In the genomic region with DNA sequence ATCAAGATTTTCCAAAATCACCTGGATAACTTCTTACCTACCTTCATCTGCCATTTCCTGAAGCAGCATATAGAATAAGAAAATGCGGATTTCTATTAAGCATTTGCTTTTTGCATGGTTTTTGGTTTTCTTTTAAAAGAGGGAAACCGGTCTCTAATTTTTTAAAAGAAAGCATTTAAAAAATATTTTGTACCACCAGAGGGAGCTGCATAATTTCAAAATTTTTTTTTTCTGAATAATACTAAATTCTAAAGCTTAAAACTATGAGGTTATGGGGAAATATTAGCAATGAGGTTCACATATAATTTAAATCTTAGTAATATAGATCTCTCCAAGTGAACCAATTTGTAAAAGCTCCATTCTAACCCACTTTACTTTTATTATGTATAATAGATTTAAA, we compare ENCODE assay signal across 16 cellular contexts.
DNase-seq lines count a peak whose midpoint lies in the region; ATAC-seq, FAIRE-seq and TF ChIP-seq lines count a peak whose summit lies in the region.
"Had no signal": no experiment of that assay in that cellular context is flagged by ENCODE, and none has a peak within 500 bp of the region (broad histone marks: within the 10 kb centered on the region; RNA-seq: fewer than 3 reads in every experiment).

No MANE protein-coding gene starts in this region.

- no peaks in the 10 kb centered on the region for H3K27me3 Mint-ChIP-seq in activated CD8-positive, alpha-beta T cell treated with anti-CD3 and anti-CD28 coated beads for 36 hours
- no peaks in the 10 kb centered on the region for H3K27me3 Mint-ChIP-seq in activated CD8-positive, alpha-beta T cell treated with anti-CD3 and anti-CD28 coated beads, Interleukin-2, amount 10 ng/mL, durations not matched to agents 7 days and 5 days (ENCODE audit: low read depth)
- H3K27me3 Mint-ChIP-seq: activated B cell treated with CpG ODN at 0.5 μM for 24 hours; activated naive CD8-positive, alpha-beta T cell treated with anti-CD3 and anti-CD28 coated beads for 36 hours had no signal

- intact Hi-C loops in activated CD8-positive, alpha-beta T cell treated with anti-CD3 and anti-CD28 coated beads for 36 hours (cut with micrococcal nuclease) = no loop called here

- no peak for FAIRE-seq in H54 (lab: Jason Lieb, UNC)

- TF ChIP-seq POLR2A in H54 (IDR thresholded peaks at IDR 0.05; ENCODE audit: low read depth, low read length) = no peak

- no peaks in the 10 kb centered on the region for H3K9me3 Mint-ChIP-seq in activated CD8-positive, alpha-beta T cell treated with anti-CD3 and anti-CD28 coated beads for 36 hours
- no peaks in the 10 kb centered on the region for H3K9me3 Mint-ChIP-seq in activated CD8-positive, alpha-beta T cell treated with anti-CD3 and anti-CD28 coated beads, Interleukin-2, amount 10 ng/mL, durations not matched to agents 7 days and 5 days (ENCODE audit: insufficient read depth)
- H3K9me3 Mint-ChIP-seq: activated B cell treated with CpG ODN at 0.5 μM for 24 hours; activated naive CD8-positive, alpha-beta T cell treated with anti-CD3 and anti-CD28 coated beads for 36 hours had no signal

- ATAC-seq in activated CD8-positive, alpha-beta T cell treated with anti-CD3 and anti-CD28 coated beads for 36 hours = no peak
- no peak for ATAC-seq in activated CD8-positive, alpha-beta T cell treated with anti-CD3 and anti-CD28 coated beads, Interleukin-2, amount 10 ng/mL, durations not matched to agents 7 days and 5 days
- ATAC-seq: esophagus mucosa had no signal

- H3K4me3 ChIP-seq in fibroblast of mammary gland (ENCODE audit: control insufficient read depth, low read depth, low read length) (no peak overlapping the region), H7 (ENCODE audit: insufficient read depth, low read depth, low read length) (no peak overlapping the region)
- H3K4me3 ChIP-seq: ovary had no signal

- no peak overlapping the region for H3K4me3 Mint-ChIP-seq in activated CD8-positive, alpha-beta T cell treated with anti-CD3 and anti-CD28 coated beads for 36 hours
- H3K4me3 Mint-ChIP-seq in activated CD8-positive, alpha-beta T cell treated with anti-CD3 and anti-CD28 coated beads, Interleukin-2, amount 10 ng/mL, durations not matched to agents 7 days and 5 days = no peak overlapping the region
- H3K4me3 Mint-ChIP-seq: activated B cell treated with CpG ODN at 0.5 μM for 24 hours; activated naive CD8-positive, alpha-beta T cell treated with anti-CD3 and anti-CD28 coated beads for 36 hours had no signal

- DNase-seq in activated CD8-positive, alpha-beta T cell treated with anti-CD3 and anti-CD28 coated beads for 36 hours = no peak
- no peak for DNase-seq in activated CD8-positive, alpha-beta T cell treated with anti-CD3 and anti-CD28 coated beads, Interleukin-2, amount 10 ng/mL, durations not matched to agents 7 days and 5 days
- DNase-seq in OCI-M1 (lab: John Stamatoyannopoulos, UW) (peak; percentile 21), fibroblast of mammary gland (ENCODE audit: low read depth) (no peak), superior temporal gyrus (ENCODE audit: extremely low spot score) (peak; percentile 13), H7 (no peak), A172 (ENCODE audit: low spot score) (no peak), H54 (ENCODE audit: insufficient read length, low spot score) (no peak)
- DNase-seq: activated B cell treated with CpG ODN at 0.5 μM for 24 hours; activated CD8-positive, alpha-beta memory T cell treated with anti-CD3 and anti-CD28 coated beads, Interleukin-2, amount 50 U/mL, for 4 hours; activated naive CD8-positive, alpha-beta T cell treated with anti-CD3 and anti-CD28 coated beads for 36 hours; Calu3; mesendoderm; ovary; substantia nigra had no signal

- no peaks in the 10 kb centered on the region for H3K36me3 ChIP-seq in H7 (replicated peaks; ENCODE audit: control insufficient read depth, insufficient read depth, low read length)
- H3K36me3 ChIP-seq: ovary had no signal

- H3K36me3 Mint-ChIP-seq in activated CD8-positive, alpha-beta T cell treated with anti-CD3 and anti-CD28 coated beads for 36 hours (ENCODE audit: low read depth) = no peaks in the 10 kb centered on the region
- no peaks in the 10 kb centered on the region for H3K36me3 Mint-ChIP-seq in activated CD8-positive, alpha-beta T cell treated with anti-CD3 and anti-CD28 coated beads, Interleukin-2, amount 10 ng/mL, durations not matched to agents 7 days and 5 days (ENCODE audit: low read depth)
- H3K36me3 Mint-ChIP-seq: activated naive CD8-positive, alpha-beta T cell treated with anti-CD3 and anti-CD28 coated beads for 36 hours had no signal

- H3K4me1 Mint-ChIP-seq in activated CD8-positive, alpha-beta T cell treated with anti-CD3 and anti-CD28 coated beads for 36 hours (ENCODE audit: low read depth) = no peaks in the 10 kb centered on the region
- H3K4me1 Mint-ChIP-seq in activated CD8-positive, alpha-beta T cell treated with anti-CD3 and anti-CD28 coated beads, Interleukin-2, amount 10 ng/mL, durations not matched to agents 7 days and 5 days (ENCODE audit: low read depth) = no peaks in the 10 kb centered on the region
- H3K4me1 Mint-ChIP-seq: activated B cell treated with CpG ODN at 0.5 μM for 24 hours; activated naive CD8-positive, alpha-beta T cell treated with anti-CD3 and anti-CD28 coated beads for 36 hours had no signal

- CTCF ChIA-PET in activated CD8-positive, alpha-beta T cell treated with anti-CD3 and anti-CD28 coated beads for 36 hours (lab: Charles Lee) = no interaction called here
- CTCF ChIA-PET in activated CD8-positive, alpha-beta T cell treated with anti-CD3 and anti-CD28 coated beads, Interleukin-2, amount 10 ng/mL, durations not matched to agents 7 days and 5 days (lab: Charles Lee) = interaction anchor here (1.0 kb wide), 1 partner anchor 22 kb away, joined by 4 read pairs; no protein-coding TSS in a partner anchor

- TF ChIP-seq CTCF in activated CD8-positive, alpha-beta T cell treated with anti-CD3 and anti-CD28 coated beads for 36 hours (IDR thresholded peaks at IDR 0.05) = peak; percentile 22
- peak; percentile 25 for TF ChIP-seq CTCF in fibroblast of mammary gland (conservative IDR thresholded peaks at IDR 0.05; ENCODE audit: control insufficient read depth, insufficient read depth, low read depth, low read length)

- no peaks in the 10 kb centered on the region for H3K27me3 ChIP-seq in H7 (ENCODE audit: control insufficient read depth, insufficient read depth, low read length)
- H3K27me3 ChIP-seq: ovary had no signal

- H3K27ac Mint-ChIP-seq in activated CD8-positive, alpha-beta T cell treated with anti-CD3 and anti-CD28 coated beads for 36 hours = no peak overlapping the region
- H3K27ac Mint-ChIP-seq in activated CD8-positive, alpha-beta T cell treated with anti-CD3 and anti-CD28 coated beads, Interleukin-2, amount 10 ng/mL, durations not matched to agents 7 days and 5 days = no peak overlapping the region
- H3K27ac Mint-ChIP-seq: activated B cell treated with CpG ODN at 0.5 μM for 24 hours; activated naive CD8-positive, alpha-beta T cell treated with anti-CD3 and anti-CD28 coated beads for 36 hours had no signal

- POLR2A ChIA-PET in activated CD8-positive, alpha-beta T cell treated with anti-CD3 and anti-CD28 coated beads for 36 hours (lab: Charles Lee) = no interaction called here
- POLR2A ChIA-PET in activated CD8-positive, alpha-beta T cell treated with anti-CD3 and anti-CD28 coated beads, Interleukin-2, amount 10 ng/mL, durations not matched to agents 7 days and 5 days (lab: Charles Lee) = no interaction called here

Comparison
In these comparisons a context has a peak if more than half of its experiments do, and no peak if none do; other contexts are left out.
1. DNase-seq: peak in OCI-M1 (single experiment) and superior temporal gyrus (single experiment); none in activated CD8-positive, alpha-beta T cell treated with anti-CD3 and anti-CD28 coated beads for 36 hours (single experiment), activated CD8-positive, alpha-beta T cell treated with anti-CD3 and anti-CD28 coated beads, Interleukin-2, amount 10 ng/mL, durations not matched to agents 7 days and 5 days (single experiment), fibroblast of mammary gland (single experiment), H7 (single experiment), A172 (single experiment) and H54 (single experiment).